ENCODE assay signal across 30 cellular contexts in the genomic region with DNA sequence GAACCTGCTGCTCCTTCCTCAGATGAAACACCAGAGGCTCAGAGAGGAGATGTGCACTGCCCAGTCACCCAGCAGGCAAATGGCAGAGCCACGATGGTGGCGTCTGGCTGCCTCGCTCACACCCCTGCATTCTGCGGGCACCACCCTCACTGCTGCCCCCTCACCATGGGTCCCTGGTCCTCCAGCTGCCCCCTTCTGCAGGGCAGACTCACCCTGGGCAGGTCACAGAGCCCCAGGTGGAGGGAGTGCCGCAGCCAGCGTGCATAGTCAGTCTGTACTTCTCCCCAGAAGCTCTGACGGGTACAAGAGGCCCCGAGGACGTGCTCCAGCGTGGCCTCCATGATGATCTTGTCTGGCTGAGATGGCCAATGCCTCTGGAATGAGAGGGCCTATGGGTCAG.
"Had no signal": no experiment of that assay in that cellular context is flagged by ENCODE, and none has a peak within 500 bp of the region (broad histone marks: within the 10 kb centered on the region; RNA-seq: fewer than 3 reads in every experiment).

No MANE protein-coding gene starts in this region.

- H3K4me1 Mint-ChIP-seq: activated naive CD8-positive, alpha-beta T cell treated with anti-CD3 and anti-CD28 coated beads for 36 hours; immature natural killer cell; natural killer cell had no signal

- H3K9me3 Mint-ChIP-seq: activated naive CD8-positive, alpha-beta T cell treated with anti-CD3 and anti-CD28 coated beads for 36 hours; activated T-cell treated with anti-CD3 and anti-CD28 coated beads, Interleukin-2, amount 50 U/mL, for 72 hours; effector memory CD8-positive, alpha-beta T cell; immature natural killer cell; natural killer cell; stimulated activated naive B cell treated with anti-CD40 and anti-IgM and Interleukin-4, amounts not matched to agents 10 μg/mL and 1 μg/mL and 100 μg/mL, for 72 hours; T-helper 2 cell treated with Interferon-gamma antibody and Interleukin-4, amounts not matched to agents 5 μg/mL and 100 μg/mL, for 36 hours had no signal

- H3K4me1 ChIP-seq: upper lobe of right lung had no signal

- ATAC-seq: activated T-cell treated with anti-CD3 and anti-CD28 coated beads, Interleukin-2, amount 50 U/mL, for 72 hours; body of pancreas; effector memory CD8-positive, alpha-beta T cell; gastroesophageal sphincter; left lobe of liver; sciatic nerve; stimulated activated naive B cell treated with anti-CD40 and anti-IgM and Interleukin-4, amounts not matched to agents 10 μg/mL and 1 μg/mL and 100 μg/mL, for 72 hours; upper lobe of right lung had no signal

- H3K36me3 ChIP-seq: adrenal gland, gastroesophageal sphincter, stomach, tibial artery, upper lobe of right lung had no signal

- DNase-seq: activated CD4-positive, alpha-beta T cell treated with anti-CD3 and anti-CD28 coated beads for 4 hours; activated CD4-positive, alpha-beta T cell treated with anti-CD3 and anti-CD28 coated beads, Interleukin-2, amount 50 U/mL, for 4 hours; activated naive CD4-positive, alpha-beta T cell treated with Interleukin-2 at 50 U/mL for 16 hours; activated naive CD8-positive, alpha-beta T cell treated with anti-CD3 and anti-CD28 coated beads for 36 hours; activated T-cell treated with anti-CD3 and anti-CD28 coated beads for 4 hours; activated T-cell treated with anti-CD3 and anti-CD28 coated beads, Interleukin-2, amount 50 U/mL, for 72 hours; adrenal gland; body of pancreas; cerebellar nuclear complex; cortex of kidney; effector memory CD8-positive, alpha-beta T cell; hypothalamus; immature natural killer cell; mesendoderm; natural killer cell; stimulated activated CD4-positive, alpha-beta T cell treated with anti-CD3 and anti-CD28 coated beads, Interleukin-4, amount 100 ng/mL, for 24 hours; stimulated activated CD8-positive, alpha-beta memory T cell treated with anti-CD3 and anti-CD28 coated beads, Interleukin-4, amount 100 ng/mL, for 48 hours; stimulated activated naive B cell treated with anti-CD40 and anti-IgM and Interleukin-4, amounts not matched to agents 10 μg/mL and 1 μg/mL and 100 μg/mL, for 72 hours; stomach; T-helper 1 cell had no signal

- H3K27me3 Mint-ChIP-seq: activated naive CD8-positive, alpha-beta T cell treated with anti-CD3 and anti-CD28 coated beads for 36 hours; progenitor cell of endocrine pancreas had no signal

- H3K9me3 ChIP-seq: adrenal gland, body of pancreas, gastroesophageal sphincter, stomach, tibial artery, upper lobe of right lung had no signal

- H3K36me3 Mint-ChIP-seq: activated naive CD8-positive, alpha-beta T cell treated with anti-CD3 and anti-CD28 coated beads for 36 hours; immature natural killer cell; natural killer cell had no signal

- H3K27ac ChIP-seq: adrenal gland, body of pancreas, gastroesophageal sphincter, skin epidermis, stomach, tibial artery, upper lobe of right lung, VCaP had no signal

- H3K27ac Mint-ChIP-seq: activated naive CD8-positive, alpha-beta T cell treated with anti-CD3 and anti-CD28 coated beads for 36 hours; activated T-cell treated with anti-CD3 and anti-CD28 coated beads, Interleukin-2, amount 50 U/mL, for 72 hours; immature natural killer cell; natural killer cell; progenitor cell of endocrine pancreas; T-helper 2 cell treated with Interferon-gamma antibody and Interleukin-4, amounts not matched to agents 5 μg/mL and 100 μg/mL, for 36 hours had no signal

- H3K27me3 ChIP-seq: adrenal gland, body of pancreas, gastroesophageal sphincter, stomach, tibial artery, upper lobe of right lung had no signal

- H3K4me3 Mint-ChIP-seq: activated naive CD8-positive, alpha-beta T cell treated with anti-CD3 and anti-CD28 coated beads for 36 hours; activated T-cell treated with anti-CD3 and anti-CD28 coated beads, Interleukin-2, amount 50 U/mL, for 72 hours; effector memory CD8-positive, alpha-beta T cell; immature natural killer cell; natural killer cell; stimulated activated naive B cell treated with anti-CD40 and anti-IgM and Interleukin-4, amounts not matched to agents 10 μg/mL and 1 μg/mL and 100 μg/mL, for 72 hours; T-helper 2 cell treated with Interferon-gamma antibody and Interleukin-4, amounts not matched to agents 5 μg/mL and 100 μg/mL, for 36 hours had no signal

- H3K4me3 ChIP-seq: adrenal gland, body of pancreas, gastroesophageal sphincter, lung, skin epidermis, stomach, tibial artery, upper lobe of right lung had no signal
